Comparison of ENCODE assay signal across 1 cellular context in genomic region chr7:151087247-151088018, GRCh38.
TF ChIP-seq lines count a peak whose summit lies in the region.

No MANE protein-coding gene starts in this region.

TF ChIP-seq in HepG2, 621 proteins besides CTCF, POLR2A, EP300 and RAD21 (continued from another document and continues in another):
- TF ChIP-seq SKIL (CRISPR knock-in tag; IDR thresholded peaks at IDR 0.05; ENCODE audit: borderline replicate concordance) (no peak), ZBTB25 (CRISPR knock-in tag; IDR thresholded peaks at IDR 0.05) (peak; percentile 36; the same call in 1 of the 2 replicates), NFIC (IDR thresholded peaks at IDR 0.05; ENCODE audit: low read length) (no peak), BRCA1 (CRISPR knock-in tag; IDR thresholded peaks at IDR 0.05) (0 out of 2 replicates have a peak, but pooled peaks have one; percentile 17), ETV6 (CRISPR knock-in tag; conservative IDR thresholded peaks at IDR 0.05) (no peak), NR2C2 (CRISPR knock-in tag; IDR thresholded peaks at IDR 0.05; ENCODE audit: borderline replicate concordance) (no peak; the same call in 1 of the 2 replicates), ARNTL (CRISPR knock-in tag; IDR thresholded peaks at IDR 0.05) (no peak), KLF15 (CRISPR knock-in tag; IDR thresholded peaks at IDR 0.05; ENCODE audit: borderline replicate concordance) (no peak), BHLHE40 (IDR thresholded peaks at IDR 0.05; ENCODE audit: low read length) (no peak), RBM39 (IDR thresholded peaks at IDR 0.05; ENCODE audit: low read depth, low read length, poor library complexity, severe bottlenecking) (no peak), ZNF225 (CRISPR knock-in tag; IDR thresholded peaks at IDR 0.05) (no peak), TCF12 (IDR thresholded peaks at IDR 0.05) (no peak), TCF12 (CRISPR knock-in tag; IDR thresholded peaks at IDR 0.05) (no peak), AKAP8 (CRISPR knock-in tag; IDR thresholded peaks at IDR 0.05) (peak; percentile 7; the same call in 1 of the 2 replicates), ZNF138 (CRISPR knock-in tag; IDR thresholded peaks at IDR 0.05; ENCODE audit: low read depth) (no peak), ZNF652 (CRISPR knock-in tag; IDR thresholded peaks at IDR 0.05; ENCODE audit: borderline replicate concordance, low read depth) (no peak), ATAD3A (CRISPR knock-in tag; IDR thresholded peaks at IDR 0.05) (no peak), LCORL (IDR thresholded peaks at IDR 0.05) (no peak), LCORL (CRISPR knock-in tag; IDR thresholded peaks at IDR 0.05) (no peak), DZIP1 (CRISPR knock-in tag; IDR thresholded peaks at IDR 0.05) (no peak; the same call in 1 of the 2 replicates), ATF3 (CRISPR knock-in tag; IDR thresholded peaks at IDR 0.05) (no peak), LRRFIP1 (CRISPR knock-in tag; conservative IDR thresholded peaks at IDR 0.05) (no peak), HNRNPLL (IDR thresholded peaks at IDR 0.05; ENCODE audit: low read depth, low read length, poor library complexity, severe bottlenecking) (peak; percentile 16), FOXA1 (IDR thresholded peaks at IDR 0.05) (no peak), FOXA1 (CRISPR knock-in tag; IDR thresholded peaks at IDR 0.05) (peak; percentile 11; the same call in 1 of the 2 replicates), E2F2 (CRISPR knock-in tag; IDR thresholded peaks at IDR 0.05; ENCODE audit: borderline replicate concordance) (0 out of 2 replicates have a peak, but pooled peaks have one; percentile 28), ZBTB1 (CRISPR knock-in tag; IDR thresholded peaks at IDR 0.05; ENCODE audit: borderline replicate concordance) (no peak), MYPOP (CRISPR knock-in tag; IDR thresholded peaks at IDR 0.05) (peak; percentile 37; the same call in 1 of the 2 replicates), MEIS1 (CRISPR knock-in tag; IDR thresholded peaks at IDR 0.05; ENCODE audit: borderline replicate concordance) (peak; percentile 70; the same call in 1 of the 2 replicates), RARG (CRISPR knock-in tag; IDR thresholded peaks at IDR 0.05; ENCODE audit: low read depth) (no peak), HINFP (CRISPR knock-in tag; IDR thresholded peaks at IDR 0.05; ENCODE audit: low read depth) (no peak), ZNF414 (CRISPR knock-in tag; IDR thresholded peaks at IDR 0.05) (no peak), ZBTB3 (CRISPR knock-in tag; IDR thresholded peaks at IDR 0.05; ENCODE audit: borderline replicate concordance, low read depth) (no peak), STAG1 (CRISPR knock-in tag; IDR thresholded peaks at IDR 0.05) (0 out of 2 replicates have a peak, but pooled peaks have one; percentile 11), GLMP (CRISPR knock-in tag; IDR thresholded peaks at IDR 0.05; ENCODE audit: borderline replicate concordance) (no peak), ARID2 (CRISPR knock-in tag; IDR thresholded peaks at IDR 0.05; ENCODE audit: borderline replicate concordance) (no peak), THRA (CRISPR knock-in tag; IDR thresholded peaks at IDR 0.05; ENCODE audit: borderline replicate concordance) (no peak), ARHGAP35 (CRISPR knock-in tag; IDR thresholded peaks at IDR 0.05; ENCODE audit: borderline replicate concordance) (no peak; the same call in 1 of the 2 replicates), ZNF10 (CRISPR knock-in tag; IDR thresholded peaks at IDR 0.05; ENCODE audit: borderline replicate concordance, low read depth) (no peak), GMEB2 (CRISPR knock-in tag; IDR thresholded peaks at IDR 0.05; ENCODE audit: low read depth) (no peak), SALL1 (CRISPR knock-in tag; IDR thresholded peaks at IDR 0.05) (no peak; the same call in none of the 2 replicates)
